In genomic region chr7:43763183-43763582, GRCh38 we compare ENCODE assay signal across 1 cellular context.
TF ChIP-seq lines count a peak whose summit lies in the region.

No MANE protein-coding gene starts in this region.

TF ChIP-seq in H1, 55 proteins besides CTCF, POLR2A, EP300 and RAD21:
- TF ChIP-seq EGR1 (IDR thresholded peaks at IDR 0.05; ENCODE audit: borderline replicate concordance, low read depth, low read length) (no peak), BRCA1 (IDR thresholded peaks at IDR 0.05; ENCODE audit: low read depth, low read length) (no peak), CEBPB (IDR thresholded peaks at IDR 0.05; ENCODE audit: low read depth, low read length) (no peak), MAFK (IDR thresholded peaks at IDR 0.05; ENCODE audit: low read depth, low read length) (no peak), TAF1 (IDR thresholded peaks at IDR 0.05; ENCODE audit: low read depth, low read length) (no peak), HDAC2 (IDR thresholded peaks at IDR 0.05; ENCODE audit: borderline replicate concordance in 1 of 2, low read depth in 2 of 2, low read length in 2 of 2) (no peak), ZNF274 (IDR thresholded peaks at IDR 0.05; ENCODE audit: borderline replicate concordance, extremely low read depth, low read length) (no peak), SUZ12 (IDR thresholded peaks at IDR 0.05; ENCODE audit: low read length) (no peak), SIN3A (conservative IDR thresholded peaks at IDR 0.05 in 1 of 2, IDR thresholded peaks at IDR 0.05 in 1 of 2; ENCODE audit: low read depth in 1 of 2, low read length in 2 of 2) (no peak), CHD2 (IDR thresholded peaks at IDR 0.05; ENCODE audit: low read length) (no peak), BCL11A (IDR thresholded peaks at IDR 0.05; ENCODE audit: low read depth in 2 of 2, low read length in 2 of 2) (no peak), TAF7 (optimal IDR thresholded peaks at IDR 0.05; ENCODE audit: borderline replicate concordance, low read depth, low read length) (no peak), KDM1A (IDR thresholded peaks at IDR 0.05; ENCODE audit: borderline replicate concordance, low read length) (no peak), BACH1 (IDR thresholded peaks at IDR 0.05; ENCODE audit: low read length) (no peak), JUND (IDR thresholded peaks at IDR 0.05; ENCODE audit: low read length) (no peak), FOSL1 (IDR thresholded peaks at IDR 0.05; ENCODE audit: insufficient read depth, low read depth, low read length) (no peak), HDAC6 (IDR thresholded peaks at IDR 0.05; ENCODE audit: low read depth, low read length) (no peak), TBP (IDR thresholded peaks at IDR 0.05; ENCODE audit: low read depth, low read length) (no peak), ASH2L (IDR thresholded peaks at IDR 0.05; ENCODE audit: low read length) (no peak)
